In the genomic region with DNA sequence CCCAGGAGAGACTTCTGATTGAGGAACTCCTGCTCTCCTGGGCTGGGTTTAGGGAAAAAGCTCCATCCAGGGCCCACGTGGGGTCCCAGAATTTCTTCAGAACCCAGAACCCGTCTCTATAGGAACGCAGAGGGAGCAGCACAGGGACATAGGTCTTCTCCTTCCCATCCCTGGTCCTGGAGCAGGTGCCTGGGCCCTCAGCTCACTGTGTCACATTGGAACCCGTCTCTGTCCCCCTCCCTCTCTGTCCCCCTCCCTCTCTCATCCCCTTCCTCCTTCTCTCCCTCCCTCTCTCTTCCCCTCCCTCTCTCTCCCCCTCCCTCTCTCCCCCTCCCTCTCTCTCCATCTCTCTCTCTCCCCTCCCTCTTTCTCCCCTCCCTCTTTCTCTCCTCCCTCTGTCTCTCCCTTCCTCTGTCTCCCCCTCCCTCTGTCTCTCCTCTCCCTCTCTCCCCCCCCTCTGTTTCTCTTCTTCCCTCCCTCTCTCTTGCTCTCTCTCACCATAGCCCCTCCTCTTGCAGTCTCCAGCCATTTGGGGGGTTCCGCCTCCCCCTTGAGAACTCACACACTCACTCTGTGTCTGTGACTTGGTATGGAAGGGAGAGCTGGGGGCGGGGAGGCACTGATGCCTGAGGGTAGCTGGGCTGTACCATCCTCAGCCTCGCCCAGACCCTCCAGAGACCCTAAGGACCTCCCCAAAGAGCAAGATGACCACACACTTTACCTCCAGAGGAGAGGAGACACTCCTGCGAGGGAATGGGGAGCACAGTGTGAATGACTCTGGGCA, we compare ENCODE assay signal across 15 cellular contexts.
DNase-seq lines count a peak whose midpoint lies in the region; ATAC-seq and TF ChIP-seq lines count a peak whose summit lies in the region.
"Had no signal": no experiment of that assay in that cellular context is flagged by ENCODE, and none has a peak within 500 bp of the region (broad histone marks: within the 10 kb centered on the region; RNA-seq: fewer than 3 reads in every experiment).

No MANE protein-coding gene starts in this region.

- H3K4me1 ChIP-seq in right atrium auricular region = peaks cover 0 to 62% of the 10 kb centered on the region in 2 donors
- H3K4me1 ChIP-seq in esophagus squamous epithelium = peaks cover 6 to 49% (median 20%) of the 10 kb centered on the region in 3 donors
- H3K4me1 ChIP-seq in psoas muscle = peaks cover 4% of the 10 kb centered on the region
- H3K4me1 ChIP-seq in aorta (ENCODE audit: control insufficient read depth in 1 of 2, insufficient read depth in 2 of 2, low read length in 2 of 2) = peaks cover 0 to 3% of the 10 kb centered on the region in 2 donors

- ATAC-seq in left ventricle myocardium superior (no peak), psoas muscle (no peak), aorta (ENCODE audit: low FRiP score) (no peak), GM18909 (IDR thresholded peaks at IDR 0.05; ENCODE audit: poor library complexity, unreplicated experiment) (no peak), GM21381 (IDR thresholded peaks at IDR 0.05; ENCODE audit: unreplicated experiment) (no peak)

- H3K36me3 ChIP-seq in right atrium auricular region (no peaks in the 10 kb centered on the region), esophagus squamous epithelium (no peaks in the 10 kb centered on the region), psoas muscle (ENCODE audit: insufficient read depth in 1 of 2, low read depth in 1 of 2) (no peaks in the 10 kb centered on the region), aorta (ENCODE audit: control insufficient read depth in 1 of 2, insufficient read depth in 2 of 2, low read length in 1 of 2) (no peaks in the 10 kb centered on the region)

- TF ChIP-seq CTCF in right atrium auricular region (IDR thresholded peaks at IDR 0.05) = no peak
- no peak for TF ChIP-seq CTCF in esophagus squamous epithelium (IDR thresholded peaks at IDR 0.05)
- TF ChIP-seq CTCF in psoas muscle (IDR thresholded peaks at IDR 0.05) = no peak

- no peak overlapping the region for H3K4me3 ChIP-seq in right atrium auricular region
- H3K4me3 ChIP-seq in esophagus squamous epithelium = peak overlapping the region in 3 of 4 donors; percentile 11 to 51 (median 18)
- H3K4me3 ChIP-seq in psoas muscle = no peak overlapping the region
- H3K4me3 ChIP-seq in aorta (ENCODE audit: low read length in 2 of 2) = no peak overlapping the region

- H3K27me3 ChIP-seq in right atrium auricular region (no peaks in the 10 kb centered on the region), esophagus squamous epithelium (peaks cover 0 to 89% (median 0%) of the 10 kb centered on the region in 4 donors), psoas muscle (ENCODE audit: insufficient read depth in 3 of 3, low read length in 2 of 3) (peaks cover 0 to 50% (median 4%) of the 10 kb centered on the region in 3 donors), aorta (ENCODE audit: control insufficient read depth in 1 of 2, insufficient read depth in 2 of 2, low read length in 1 of 2) (no peaks in the 10 kb centered on the region)

- no peak for TF ChIP-seq POLR2A in esophagus squamous epithelium (IDR thresholded peaks at IDR 0.05)

- DNase-seq in right atrium auricular region (ENCODE audit: low spot score) (no peak), left ventricle myocardium superior (no peak), esophagus squamous epithelium (lab: John Stamatoyannopoulos, UW) (no peak), psoas muscle (no peak), aorta (no peak), EL (no peak)
- DNase-seq: activated naive CD4-positive, alpha-beta T cell treated with Interleukin-2 at 50 U/mL for 16 hours; Calu3; naive B cell; NCI-H1105; NCI-H748 treated with DMSO at 0.1 percent for 48 hours; SHP77; stimulated activated CD4-positive, alpha-beta T cell treated with anti-CD3 and anti-CD28 coated beads, Interleukin-12 subunit alpha, Interleukin-12 subunit beta, amount 100 ng/mL, for 4 hours had no signal

- H3K9me3 ChIP-seq in right atrium auricular region (no peaks in the 10 kb centered on the region), esophagus squamous epithelium (no peaks in the 10 kb centered on the region), psoas muscle (no peaks in the 10 kb centered on the region), aorta (ENCODE audit: control insufficient read depth, low read length) (no peaks in the 10 kb centered on the region)

- intact Hi-C loops in left ventricle myocardium superior (cut with micrococcal nuclease) (no loop called here), esophagus squamous epithelium (cut with DNase I) (no loop called here), psoas muscle (cut with DNase I) (no loop called here), aorta (cut with DNase I) (loop anchor here (1.0 to 10.0 kb wide), 7 partner anchors 15 to 285 kb away; no protein-coding TSS in a partner anchor)

- 53 to 65% methylated on average over 3 to 5 of the region's 8 CpGs for WGBS in esophagus squamous epithelium, 2 donors
- WGBS in psoas muscle, 3 donors = 60 to 75% (median 68%) methylated on average over 6 to 8 of the region's 8 CpGs
- WGBS in aorta, 2 donors = 31 to 32% methylated on average over 8 of the region's 8 CpGs

- H3K27ac ChIP-seq in right atrium auricular region = peak overlapping the region; percentile 73
- peak overlapping the region; percentile 72 to 96 (median 89) for H3K27ac ChIP-seq in esophagus squamous epithelium
- H3K27ac ChIP-seq in psoas muscle = peak overlapping the region; percentile 55
- peak overlapping the region; percentile 89 to 100 for H3K27ac ChIP-seq in aorta (ENCODE audit: low read depth in 1 of 2, low read length in 2 of 2)

Comparison
In these comparisons a context has a peak if more than half of its experiments do, and no peak if none do; other contexts are left out.
1. H3K4me3 ChIP-seq: peak in esophagus squamous epithelium (3 of 4); none in right atrium auricular region (0 of 2), psoas muscle (single experiment) and aorta (0 of 2).
2. intact Hi-C loops: an anchor here in aorta (1.0 to 10.0 kb wide); none called in left ventricle myocardium superior, esophagus squamous epithelium and psoas muscle.
3. Peak in every context shown above with its lines, with median percentiles within 50 percentile points of each other: H3K27ac ChIP-seq.